ENCODE assay signal across 21 cellular contexts in the genomic region with DNA sequence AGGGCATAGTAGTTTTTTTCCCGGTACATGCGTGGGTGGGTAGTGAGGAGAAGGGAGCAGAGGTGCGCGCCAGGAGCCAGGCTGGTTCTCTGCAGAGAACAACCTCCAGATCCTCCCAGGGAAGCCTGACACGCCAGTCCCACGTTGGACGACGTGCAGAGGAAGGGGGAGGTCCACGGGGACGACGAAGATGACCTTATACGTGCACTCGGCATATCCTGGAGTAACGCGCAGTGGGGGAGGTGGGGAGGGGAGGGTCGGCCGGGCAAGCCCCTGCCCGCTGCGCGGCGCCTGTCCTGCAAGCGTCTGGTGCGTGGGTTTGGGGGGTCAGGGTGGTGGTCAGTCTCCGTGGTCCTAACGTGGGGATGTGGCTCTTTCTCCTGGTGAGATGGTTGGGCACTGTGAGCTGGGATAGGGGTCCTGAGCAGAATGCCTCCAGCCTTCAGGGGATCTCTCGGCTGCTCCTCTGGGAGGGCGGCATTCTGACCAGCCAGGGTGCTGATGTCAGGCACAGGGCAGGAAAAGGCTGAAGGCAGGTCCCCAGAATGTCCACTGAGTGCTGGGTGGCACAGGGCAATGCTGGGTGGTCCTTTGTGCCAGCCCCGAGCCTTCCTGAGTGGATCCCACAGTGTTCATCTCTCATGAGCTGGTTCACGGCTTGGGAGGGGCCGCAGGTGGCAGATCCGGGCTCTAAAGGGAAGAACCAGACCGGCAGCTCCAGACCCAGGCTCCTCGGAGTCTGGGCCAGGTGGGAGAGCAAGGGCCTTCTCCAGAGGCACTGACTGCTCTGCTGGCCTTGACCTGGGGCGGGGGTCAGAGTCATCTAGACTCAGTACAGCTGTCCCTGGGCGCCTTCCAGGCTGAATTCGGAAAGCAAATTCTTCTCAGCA. TPM values are rescaled to one million over a fixed set of nuclear protein-coding genes. Genes with fewer than 3 reads are reported as not detected.
A peak's percentile ranks its signal among the peaks of the same experiment; 100 is the strongest.
DNase-seq lines count a peak whose midpoint lies in the region; ATAC-seq, FAIRE-seq and TF ChIP-seq lines count a peak whose summit lies in the region.
"Had no signal": no experiment of that assay in that cellular context is flagged by ENCODE, and none has a peak within 500 bp of the region (broad histone marks: within the 10 kb centered on the region; RNA-seq: fewer than 3 reads in every experiment).

No MANE protein-coding gene starts in this region.

- dilution Hi-C loops in endothelial cell of umbilical vein (cut with MboI; ENCODE audit: extremely low pct_ligation_motif_present, low sequenced_read_pairs) = no loop called here

- POLR2A ChIA-PET in endothelial cell of umbilical vein (lab: Charles Lee) = interaction anchor here (0.6 kb wide), 1 partner anchor 914 kb away, joined by 3 read pairs; no protein-coding TSS in a partner anchor

- CTCF ChIA-PET in endothelial cell of umbilical vein (lab: Charles Lee) = no interaction called here

- 36 to 50% (median 47%) methylated on average over 36 of the region's 36 CpGs for WGBS in ovary, 3 donors

- H3K27me3 ChIP-seq in endothelial cell of umbilical vein (ENCODE audit: control insufficient read depth in 2 of 2, insufficient read depth in 2 of 2, low read length in 2 of 2) (no peaks in the 10 kb centered on the region), ovary (no peaks in the 10 kb centered on the region)
- H3K27me3 ChIP-seq: SJCRH30 had no signal

- TF ChIP-seq POLR2A in endothelial cell of umbilical vein (IDR thresholded peaks at IDR 0.05; ENCODE audit: low read depth, low read length) (no peak), ovary (IDR thresholded peaks at IDR 0.05) (no peak)

- H3K79me2 ChIP-seq in endothelial cell of umbilical vein (ENCODE audit: control insufficient read depth, insufficient read depth, low read length) = no peaks in the 10 kb centered on the region

- ATAC-seq in HG03378 (IDR thresholded peaks at IDR 0.05; ENCODE audit: unreplicated experiment) (no peak), HG03108 (IDR thresholded peaks at IDR 0.05; ENCODE audit: unreplicated experiment) (no peak)
- ATAC-seq: activated CD4-positive, CD25-positive, alpha-beta regulatory T cell treated with anti-CD3 and anti-CD28 coated beads, Interleukin-2, amount 50 U/mL, for 24 hours; left lobe of liver had no signal

- TF ChIP-seq EP300 in ovary (IDR thresholded peaks at IDR 0.05) = no peak

- DNase-seq in AG08396 (ENCODE audit: low spot score) = peak; percentile 9
- peak; percentile 16 for DNase-seq in GM10266 (ENCODE audit: extremely low spot score)
- no peak for DNase-seq in endothelial cell of umbilical vein (ENCODE audit: low read depth, low spot score)
- DNase-seq in ovary = peak in 4 of 5 donors; percentile 12 to 72 (median 25)
- DNase-seq in GM19240 (ENCODE audit: insufficient read length, low spot score) = no peak
- DNase-seq in GF-D8 (lab: John Stamatoyannopoulos, UW) = no peak
- DNase-seq: activated gamma-delta T cell; EL; foreskin fibroblast; HFFc6; NCI-H1417 treated with DMSO at 0.1 percent for 48 hours; NCI-H2171 treated with DMSO at 0.1 percent for 48 hours; SJCRH30; stimulated activated CD4-positive, alpha-beta T cell treated with anti-CD3 and anti-CD28 coated beads, Interleukin-2, amount 100 ng/mL, for 48 hours; stomach had no signal

- no peak overlapping the region for H2AFZ ChIP-seq in endothelial cell of umbilical vein (ENCODE audit: low read depth, low read length)

- no peaks in the 10 kb centered on the region for H3K9me1 ChIP-seq in endothelial cell of umbilical vein (replicated peaks; ENCODE audit: control insufficient read depth, extremely low read depth, insufficient read depth, low read length)

- no peak overlapping the region for H3K27ac ChIP-seq in endothelial cell of umbilical vein (ENCODE audit: insufficient read depth, low read depth, low read length)
- H3K27ac ChIP-seq in ovary = no peak overlapping the region
- H3K27ac ChIP-seq: SJCRH30, stomach had no signal

- TSS peak; percentile 57 for BruUV-seq in endothelial cell of umbilical vein (replicated peaks; lab: Mats Ljungman, UMichigan)

- H3K9me3 ChIP-seq in endothelial cell of umbilical vein (replicated peaks; ENCODE audit: control insufficient read depth, insufficient read depth, low read length) (no peaks in the 10 kb centered on the region), ovary (no peaks in the 10 kb centered on the region)
- H3K9me3 ChIP-seq: SJCRH30, stomach had no signal

- H3K4me1 ChIP-seq in endothelial cell of umbilical vein (ENCODE audit: control insufficient read depth, extremely low read depth, insufficient read depth, low read length) (peaks cover 3% of the 10 kb centered on the region), ovary (ENCODE audit: insufficient read depth) (peaks cover 2% of the 10 kb centered on the region)
- H3K4me1 ChIP-seq: SJCRH30 had no signal

- H4K20me1 ChIP-seq in endothelial cell of umbilical vein (replicated peaks; ENCODE audit: control insufficient read depth, extremely low read depth, insufficient read depth, low read length) = no peaks in the 10 kb centered on the region

- no peak for TF ChIP-seq CTCF in GM10266 (IDR thresholded peaks at IDR 0.05; ENCODE audit: control insufficient read depth, insufficient read depth, low read depth, missing control alignments)
- TF ChIP-seq CTCF in endothelial cell of umbilical vein (IDR thresholded peaks at IDR 0.05; ENCODE audit: extremely low read depth in 1 of 2, insufficient read depth in 1 of 2, low read depth in 1 of 2, low read length in 2 of 2) = no peak
- no peak for TF ChIP-seq CTCF in ovary (IDR thresholded peaks at IDR 0.05)

- H3K36me3 ChIP-seq in endothelial cell of umbilical vein (ENCODE audit: control insufficient read depth in 2 of 2, extremely low read depth in 1 of 2, insufficient read depth in 2 of 2, low read length in 2 of 2) = no peaks in the 10 kb centered on the region
- no peaks in the 10 kb centered on the region for H3K36me3 ChIP-seq in ovary
- H3K36me3 ChIP-seq: SJCRH30, stomach had no signal

- no peak for FAIRE-seq in endothelial cell of umbilical vein (lab: Jason Lieb, UNC)
- FAIRE-seq: astrocyte had no signal

- H3K4me2 ChIP-seq in endothelial cell of umbilical vein (ENCODE audit: insufficient read depth, low read length) = no peak overlapping the region

- intact Hi-C loops in endothelial cell of umbilical vein (cut with micrococcal nuclease) = no loop called here
- intact Hi-C loops in ovary (cut with DNase I) = no loop called here

- no peak overlapping the region for H3K9ac ChIP-seq in endothelial cell of umbilical vein (replicated peaks; ENCODE audit: extremely low read depth, insufficient read depth, low read length)

- H3K4me3 ChIP-seq in endothelial cell of umbilical vein (replicated peaks in 1 of 3; ENCODE audit: insufficient read depth in 1 of 3, low read depth in 1 of 3, low read length in 3 of 3) = no peak overlapping the region
- no peak overlapping the region for H3K4me3 ChIP-seq in ovary
- H3K4me3 ChIP-seq: SJCRH30, stomach had no signal

TF ChIP-seq in endothelial cell of umbilical vein, 7 proteins besides CTCF, POLR2A, EP300 and RAD21:
- TF ChIP-seq JUN (IDR thresholded peaks at IDR 0.05; ENCODE audit: borderline replicate concordance, insufficient read depth, insufficient read length, low read depth) = no peak
- no peak for TF ChIP-seq EZH2 (IDR thresholded peaks at IDR 0.05; ENCODE audit: borderline replicate concordance, low read depth, low read length, severe bottlenecking)
- TF ChIP-seq GATA2 (IDR thresholded peaks at IDR 0.05; ENCODE audit: insufficient read depth, insufficient read length, low read depth, low read length) = no peak
- no peak for TF ChIP-seq MAX (IDR thresholded peaks at IDR 0.05; ENCODE audit: insufficient read depth, insufficient read length)
- no peak for TF ChIP-seq MYC (IDR thresholded peaks at IDR 0.05; ENCODE audit: low read depth, low read length)
- TF ChIP-seq FOS (IDR thresholded peaks at IDR 0.05; ENCODE audit: borderline replicate concordance, insufficient read depth, low read length) = no peak
- TF ChIP-seq POLR2AphosphoS5 (IDR thresholded peaks at IDR 0.05; ENCODE audit: insufficient read depth, low read depth, low read length) = no peak
TF ChIP-seq in endothelial cell of umbilical vein: peak in this region for 0.

RNA-seq across cellular contexts. Expression of gene SCGB3A1, which starts 10.5 kb away (rescaled TPM):
- total RNA-seq in endothelial cell of umbilical vein (0.73 TPM in 1 of 2 replicates, not detected in the other), ovary (10 to 100 TPM in 1 of 7 donors, 1 to 10 TPM in 3, not detected in 3; 1.5 to 18.7 (median 3.7) TPM)
- polyA plus RNA-seq in endothelial cell of umbilical vein (0.22 TPM in 1 of 2 replicates, not detected in the other), ovary (1 to 10 TPM in 1 of 2 donors, not detected in 1; 2.7 TPM)
- polyA plus RNA-seq in endothelial cell of umbilical vein (2011; cell fraction: cytosol; rRNA removed) = not detected in 2 replicates
- not detected in 2 replicates for polyA plus RNA-seq in endothelial cell of umbilical vein (2011; cell fraction: nucleus; rRNA removed)
- polyA plus RNA-seq in endothelial cell of umbilical vein (2012) = not detected in 2 replicates
- not detected in 2 replicates for polyA minus RNA-seq in endothelial cell of umbilical vein
- polyA minus RNA-seq in endothelial cell of umbilical vein (2011; cell fraction: cytosol; rRNA and poly(A)+ RNA removed) = not detected
- polyA minus RNA-seq in endothelial cell of umbilical vein (2011; cell fraction: nucleus; rRNA and poly(A)+ RNA removed) = not detected in 2 replicates
- total RNA-seq: astrocyte, HFFc6, OCI-LY7, SJCRH30 had no signal

RNA-seq across cellular contexts. Expression of gene FLT4, which starts 47.6 kb away (rescaled TPM):
- 66.5 and 71.5 TPM in 2 replicates for total RNA-seq in endothelial cell of umbilical vein
- 44.4 and 50.9 TPM in 2 replicates for polyA plus RNA-seq in endothelial cell of umbilical vein
- polyA plus RNA-seq in endothelial cell of umbilical vein (2011; cell fraction: cytosol; rRNA removed) = 17.8 and 21.3 TPM in 2 replicates
- polyA plus RNA-seq in endothelial cell of umbilical vein (2011; cell fraction: nucleus; rRNA removed) = 147 and 169 TPM in 2 replicates
- 1.6 and 3.0 TPM in 2 replicates for polyA plus RNA-seq in endothelial cell of umbilical vein (2012)
- 74.5 and 89.1 TPM in 2 replicates for polyA minus RNA-seq in endothelial cell of umbilical vein
- not detected for polyA minus RNA-seq in endothelial cell of umbilical vein (2011; cell fraction: cytosol; rRNA and poly(A)+ RNA removed)
- 42.6 and 83.9 TPM in 2 replicates for polyA minus RNA-seq in endothelial cell of umbilical vein (2011; cell fraction: nucleus; rRNA and poly(A)+ RNA removed)
- total RNA-seq in ovary = 10 to 100 TPM in 3 of 7 donors, 1 to 10 TPM in 4; 4.1 to 18.5 (median 7.0) TPM
- 10 to 100 TPM in 1 of 2 donors, 1 to 10 TPM in 1; 3.3 to 12.2 TPM for polyA plus RNA-seq in ovary
- total RNA-seq: HFFc6, OCI-LY7 had no signal

Comparison
In these comparisons a context has a peak if more than half of its experiments do, and no peak if none do; other contexts are left out.
1. DNase-seq: peak in AG08396 (single experiment), GM10266 (single experiment) and ovary (4 of 5); none in endothelial cell of umbilical vein (single experiment), GM19240 (single experiment) and GF-D8 (single experiment).